In the genomic region with DNA sequence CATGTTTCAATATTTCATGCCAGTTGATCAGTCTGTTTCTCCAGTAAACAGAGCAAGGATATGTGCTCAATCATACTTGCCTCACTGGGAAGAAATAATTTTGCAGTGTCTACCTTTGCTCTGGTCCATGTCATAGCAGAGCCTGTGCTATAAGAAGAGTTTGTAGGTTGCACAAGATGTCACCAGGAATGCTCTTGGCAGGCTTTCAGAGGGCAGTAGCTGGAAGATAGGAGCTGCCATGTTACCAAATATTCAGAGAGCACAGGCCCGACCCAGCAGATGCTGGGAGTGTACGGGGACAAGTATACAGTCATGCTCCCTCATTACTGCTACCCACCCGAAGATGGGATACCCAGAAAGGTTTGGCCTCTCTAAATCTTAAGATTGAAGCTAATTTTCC, we compare ENCODE assay signal across 1 cellular context.
TF ChIP-seq lines count a peak whose summit lies in the region.

No MANE protein-coding gene starts in this region.

TF ChIP-seq in SK-N-SH, 30 proteins besides CTCF, POLR2A, EP300 and RAD21 (continued from another document):
- TF ChIP-seq, protein P1, sequence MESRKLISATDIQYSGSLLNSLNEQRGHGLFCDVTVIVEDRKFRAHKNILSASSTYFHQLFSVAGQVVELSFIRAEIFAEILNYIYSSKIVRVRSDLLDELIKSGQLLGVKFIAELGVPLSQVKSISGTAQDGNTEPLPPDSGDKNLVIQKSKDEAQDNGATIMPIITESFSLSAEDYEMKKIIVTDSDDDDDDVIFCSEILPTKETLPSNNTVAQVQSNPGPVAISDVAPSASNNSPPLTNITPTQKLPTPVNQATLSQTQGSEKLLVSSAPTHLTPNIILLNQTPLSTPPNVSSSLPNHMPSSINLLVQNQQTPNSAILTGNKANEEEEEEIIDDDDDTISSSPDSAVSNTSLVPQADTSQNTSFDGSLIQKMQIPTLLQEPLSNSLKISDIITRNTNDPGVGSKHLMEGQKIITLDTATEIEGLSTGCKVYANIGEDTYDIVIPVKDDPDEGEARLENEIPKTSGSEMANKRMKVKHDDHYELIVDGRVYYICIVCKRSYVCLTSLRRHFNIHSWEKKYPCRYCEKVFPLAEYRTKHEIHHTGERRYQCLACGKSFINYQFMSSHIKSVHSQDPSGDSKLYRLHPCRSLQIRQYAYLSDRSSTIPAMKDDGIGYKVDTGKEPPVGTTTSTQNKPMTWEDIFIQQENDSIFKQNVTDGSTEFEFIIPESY (IDR thresholded peaks at IDR 0.05; ENCODE audit: borderline replicate concordance, low read depth) = no peak
- TF ChIP-seq TEAD4 (IDR thresholded peaks at IDR 0.05; ENCODE audit: borderline replicate concordance, insufficient read depth) = no peak
- TF ChIP-seq FOXM1 (IDR thresholded peaks at IDR 0.05; ENCODE audit: low read depth) = no peak
- TF ChIP-seq ELF1 (IDR thresholded peaks at IDR 0.05) = no peak
- TF ChIP-seq, protein P2, sequence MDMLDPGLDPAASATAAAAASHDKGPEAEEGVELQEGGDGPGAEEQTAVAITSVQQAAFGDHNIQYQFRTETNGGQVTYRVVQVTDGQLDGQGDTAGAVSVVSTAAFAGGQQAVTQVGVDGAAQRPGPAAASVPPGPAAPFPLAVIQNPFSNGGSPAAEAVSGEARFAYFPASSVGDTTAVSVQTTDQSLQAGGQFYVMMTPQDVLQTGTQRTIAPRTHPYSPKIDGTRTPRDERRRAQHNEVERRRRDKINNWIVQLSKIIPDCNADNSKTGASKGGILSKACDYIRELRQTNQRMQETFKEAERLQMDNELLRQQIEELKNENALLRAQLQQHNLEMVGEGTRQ (IDR thresholded peaks at IDR 0.05; ENCODE audit: borderline replicate concordance, low read depth, low read length) = no peak
- TF ChIP-seq POLR2AphosphoS5 (IDR thresholded peaks at IDR 0.05; ENCODE audit: low read depth, low read length) = no peak
